Comparison of ENCODE assay signal across 6 cellular contexts in the genomic region with DNA sequence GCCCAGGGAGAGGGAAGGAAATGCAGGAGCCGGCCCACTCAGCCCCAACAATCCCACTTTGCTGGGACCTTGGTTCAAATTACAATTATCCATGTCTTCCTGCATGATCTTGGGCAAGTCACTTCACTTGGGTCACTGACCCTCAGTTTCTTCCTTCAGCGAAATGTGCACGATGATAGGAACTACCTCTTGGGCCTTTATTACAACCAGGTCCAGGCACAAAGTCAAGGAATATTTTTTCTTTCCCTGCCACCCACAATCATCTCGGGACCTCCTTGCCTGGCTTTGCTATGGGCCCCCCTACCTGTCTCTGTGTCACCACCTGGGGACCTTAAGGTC. TPM values are rescaled to one million over a fixed set of nuclear protein-coding genes. Genes with fewer than 3 reads are reported as not detected.
DNase-seq lines count a peak whose midpoint lies in the region; ATAC-seq and TF ChIP-seq lines count a peak whose summit lies in the region.

No MANE protein-coding gene starts in this region.

- no peaks in the 10 kb centered on the region for H3K9me3 ChIP-seq in neural cell (ENCODE audit: low read length)

- H3K36me3 Mint-ChIP-seq in GM23338 (ENCODE audit: low read depth) (peaks cover 31% of the 10 kb centered on the region), brain (peaks cover 16% of the 10 kb centered on the region)

- H3K79me2 ChIP-seq in GM23338 (replicated peaks; ENCODE audit: insufficient read depth) (peaks cover 10% of the 10 kb centered on the region), neural cell (replicated peaks; ENCODE audit: insufficient read depth, low read length) (no peaks in the 10 kb centered on the region)

- TF ChIP-seq CTCF in GM23338 (conservative IDR thresholded peaks at IDR 0.05; ENCODE audit: low read depth in 2 of 2) (no peak), brain (conservative IDR thresholded peaks at IDR 0.05) (no peak), neural cell (IDR thresholded peaks at IDR 0.05; ENCODE audit: poor library complexity, severe bottlenecking) (no peak)

- H4K20me1 ChIP-seq in GM23338 (replicated peaks; ENCODE audit: insufficient read depth): peaks cover 9% of the 10 kb centered on the region
- H4K20me1 ChIP-seq in neural cell (ENCODE audit: insufficient read depth): no peaks in the 10 kb centered on the region

- peak overlapping the region; percentile 50 for H3K9ac ChIP-seq in neural cell (ENCODE audit: low read length)

- H3K4me2 ChIP-seq in GM23338 (peak overlapping the region; percentile 81), neural cell (ENCODE audit: low read length) (no peak overlapping the region)

- H3F3A ChIP-seq in GM23338 (replicated peaks; ENCODE audit: low read depth): peaks cover 8% of the 10 kb centered on the region; the same call in 1 of the 2 replicates
- H3F3A ChIP-seq in neural cell (ENCODE audit: insufficient read depth, low read length, poor library complexity, severe bottlenecking): no peaks in the 10 kb centered on the region

- H3K27me3 ChIP-seq in GM23338 (ENCODE audit: insufficient read depth) (no peaks in the 10 kb centered on the region), neural cell (ENCODE audit: insufficient read depth, low read depth, low read length) (no peaks in the 10 kb centered on the region)

- H3K9me2 ChIP-seq in GM23338 (ENCODE audit: insufficient read depth) (no peaks in the 10 kb centered on the region), neural cell (ENCODE audit: insufficient read depth, low read length) (no peaks in the 10 kb centered on the region)

- peak overlapping the region; percentile 91 for H3K4me3 ChIP-seq in GM23338
- H3K4me3 ChIP-seq in neural cell (ENCODE audit: low read length): peak overlapping the region; percentile 64

- TF ChIP-seq EP300 in neural cell (conservative IDR thresholded peaks at IDR 0.05; ENCODE audit: poor library complexity, severe bottlenecking): no peak

- peaks cover 7% of the 10 kb centered on the region; the same call in 1 of the 2 replicates for H3K4me1 ChIP-seq in GM23338 (ENCODE audit: insufficient read depth)

- H3K27ac Mint-ChIP-seq in GM23338 (no peak overlapping the region), brain (peak overlapping the region; percentile 79 to 94 (median 85))

- no peak for DNase-seq in GM23338 (ENCODE audit: low spot score)
- DNase-seq in islet precursor cell: no peak
- DNase-seq in occipital lobe (lab: John Stamatoyannopoulos, UW): no peak

- H3K9me3 Mint-ChIP-seq in GM23338: no peaks in the 10 kb centered on the region; the same call in 2 of the 3 replicates
- peaks cover 0 to 1% (median 0%) of the 10 kb centered on the region in 5 experiments for H3K9me3 Mint-ChIP-seq in brain

- H3K4me3 Mint-ChIP-seq in GM23338: peak overlapping the region; percentile 87
- H3K4me3 Mint-ChIP-seq in brain: peak overlapping the region; percentile 82 to 90 (median 85)

- H3K27ac ChIP-seq in GM23338 (ENCODE audit: low read depth) (no peak overlapping the region), neural cell (ENCODE audit: low read length) (no peak overlapping the region)

- peaks cover 11% of the 10 kb centered on the region; the same call in 2 of the 3 replicates for H3K4me1 Mint-ChIP-seq in GM23338
- peaks cover 29% of the 10 kb centered on the region for H3K4me1 Mint-ChIP-seq in brain

- H2AFZ ChIP-seq in GM23338 (peak overlapping the region; percentile 97), neural cell (ENCODE audit: low read depth, low read length) (no peak overlapping the region)

- H3K27me3 Mint-ChIP-seq in GM23338 (ENCODE audit: insufficient read depth, low read depth, poor library complexity) (peaks cover 13% of the 10 kb centered on the region), brain (peaks cover 3% of the 10 kb centered on the region)

- no peak for ATAC-seq in GM23338
- no peak for ATAC-seq in GM21717 (IDR thresholded peaks at IDR 0.05; ENCODE audit: unreplicated experiment)

- H3K36me3 ChIP-seq in GM23338 (ENCODE audit: insufficient read depth) (0 out of 2 replicates have a peak, but pooled peaks cover 5% of the 10 kb centered on the region), neural cell (ENCODE audit: insufficient read depth, low read length) (no peaks in the 10 kb centered on the region)

- no peak for TF ChIP-seq RAD21 in neural cell (conservative IDR thresholded peaks at IDR 0.05)

TF ChIP-seq in GM23338, 12 proteins besides CTCF, POLR2A, EP300 and RAD21 (continues in another document):
- TF ChIP-seq STAT1 (IDR thresholded peaks at IDR 0.05; ENCODE audit: unreplicated experiment) (no peak), EZH2 (IDR thresholded peaks at IDR 0.05; ENCODE audit: low read depth, unreplicated experiment) (no peak)

TF ChIP-seq in neural cell, 6 proteins besides CTCF, POLR2A, EP300 and RAD21:
- no peak for TF ChIP-seq TAF1 (IDR thresholded peaks at IDR 0.05; ENCODE audit: low read depth)
- TF ChIP-seq SMC3 (conservative IDR thresholded peaks at IDR 0.05; ENCODE audit: poor library complexity): no peak
- no peak for TF ChIP-seq EZH2 (IDR thresholded peaks at IDR 0.05; ENCODE audit: borderline replicate concordance, insufficient read depth, low read length, poor library complexity, severe bottlenecking)
- TF ChIP-seq MXI1 (conservative IDR thresholded peaks at IDR 0.05; ENCODE audit: poor library complexity, severe bottlenecking): no peak
- TF ChIP-seq, protein P1, sequence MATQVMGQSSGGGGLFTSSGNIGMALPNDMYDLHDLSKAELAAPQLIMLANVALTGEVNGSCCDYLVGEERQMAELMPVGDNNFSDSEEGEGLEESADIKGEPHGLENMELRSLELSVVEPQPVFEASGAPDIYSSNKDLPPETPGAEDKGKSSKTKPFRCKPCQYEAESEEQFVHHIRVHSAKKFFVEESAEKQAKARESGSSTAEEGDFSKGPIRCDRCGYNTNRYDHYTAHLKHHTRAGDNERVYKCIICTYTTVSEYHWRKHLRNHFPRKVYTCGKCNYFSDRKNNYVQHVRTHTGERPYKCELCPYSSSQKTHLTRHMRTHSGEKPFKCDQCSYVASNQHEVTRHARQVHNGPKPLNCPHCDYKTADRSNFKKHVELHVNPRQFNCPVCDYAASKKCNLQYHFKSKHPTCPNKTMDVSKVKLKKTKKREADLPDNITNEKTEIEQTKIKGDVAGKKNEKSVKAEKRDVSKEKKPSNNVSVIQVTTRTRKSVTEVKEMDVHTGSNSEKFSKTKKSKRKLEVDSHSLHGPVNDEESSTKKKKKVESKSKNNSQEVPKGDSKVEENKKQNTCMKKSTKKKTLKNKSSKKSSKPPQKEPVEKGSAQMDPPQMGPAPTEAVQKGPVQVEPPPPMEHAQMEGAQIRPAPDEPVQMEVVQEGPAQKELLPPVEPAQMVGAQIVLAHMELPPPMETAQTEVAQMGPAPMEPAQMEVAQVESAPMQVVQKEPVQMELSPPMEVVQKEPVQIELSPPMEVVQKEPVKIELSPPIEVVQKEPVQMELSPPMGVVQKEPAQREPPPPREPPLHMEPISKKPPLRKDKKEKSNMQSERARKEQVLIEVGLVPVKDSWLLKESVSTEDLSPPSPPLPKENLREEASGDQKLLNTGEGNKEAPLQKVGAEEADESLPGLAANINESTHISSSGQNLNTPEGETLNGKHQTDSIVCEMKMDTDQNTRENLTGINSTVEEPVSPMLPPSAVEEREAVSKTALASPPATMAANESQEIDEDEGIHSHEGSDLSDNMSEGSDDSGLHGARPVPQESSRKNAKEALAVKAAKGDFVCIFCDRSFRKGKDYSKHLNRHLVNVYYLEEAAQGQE (IDR thresholded peaks at IDR 0.05; ENCODE audit: borderline replicate concordance): no peak
- TF ChIP-seq POLR2AphosphoS5 (IDR thresholded peaks at IDR 0.05): no peak

RNA-seq across cellular contexts. Expression of a gene that starts 0.4 kb away (rescaled TPM):
- total RNA-seq in GM23338 (2014; rRNA removed; shearing (Covaris generic)): 141 and 160 TPM in 2 replicates
- 107 and 108 TPM in 2 replicates for polyA plus RNA-seq in GM23338 (2016; fragmentation: Nextera tagmentation; extraction: Ambion mirVana)
- 65.5 TPM for polyA plus RNA-seq in brain (ENCODE audit: insufficient read depth, low read depth, low replicate concordance)
- 5.3 and 7.0 TPM in 2 replicates for polyA plus RNA-seq in neural cell
- 4.2 and 6.1 TPM in 2 replicates for polyA minus RNA-seq in neural cell
- 19.0 TPM for total RNA-seq in occipital lobe

RNA-seq across cellular contexts. Expression of a gene that starts 21.2 kb away (rescaled TPM):
- 31.4 and 39.9 TPM in 2 replicates for total RNA-seq in GM23338 (2014; rRNA removed; shearing (Covaris generic))
- polyA plus RNA-seq in GM23338 (2016; fragmentation: Nextera tagmentation; extraction: Ambion mirVana) (52.8 and 63.9 TPM in 2 replicates), brain (ENCODE audit: insufficient read depth, low read depth, low replicate concordance) (89.7 TPM), neural cell (25.7 and 49.7 TPM in 2 replicates)
- 24.1 and 25.1 TPM in 2 replicates for polyA minus RNA-seq in neural cell
- total RNA-seq in occipital lobe: 15.8 TPM

RNA-seq across cellular contexts. Expression of a gene that starts 21.3 kb away (rescaled TPM):
- 7.6 and 10.9 TPM in 2 replicates for total RNA-seq in GM23338 (2014; rRNA removed; shearing (Covaris generic))
- polyA plus RNA-seq in GM23338 (2016; fragmentation: Nextera tagmentation; extraction: Ambion mirVana) (4.5 and 4.6 TPM in 2 replicates), brain (ENCODE audit: insufficient read depth, low read depth, low replicate concordance) (1.9 TPM), neural cell (5.0 and 6.3 TPM in 2 replicates)
- 6.3 and 10.7 TPM in 2 replicates for polyA minus RNA-seq in neural cell
- total RNA-seq in occipital lobe: 2.8 TPM

RNA-seq across cellular contexts. Expression of a gene that starts 22.2 kb away (rescaled TPM):
- 26.1 and 27.0 TPM in 2 replicates for total RNA-seq in GM23338 (2014; rRNA removed; shearing (Covaris generic))
- polyA plus RNA-seq in GM23338 (2016; fragmentation: Nextera tagmentation; extraction: Ambion mirVana) (28.3 and 37.0 TPM in 2 replicates), brain (ENCODE audit: insufficient read depth, low read depth, low replicate concordance) (90.9 TPM), neural cell (21.5 and 28.3 TPM in 2 replicates)
- 18.7 and 22.7 TPM in 2 replicates for polyA minus RNA-seq in neural cell
- total RNA-seq in occipital lobe: 14.5 TPM

RNA-seq across cellular contexts. Expression of a gene that starts 24.9 kb away (rescaled TPM):
- 1.0 and 7.5 TPM in 2 replicates for total RNA-seq in GM23338 (2014; rRNA removed; shearing (Covaris generic))
- polyA plus RNA-seq in GM23338 (2016; fragmentation: Nextera tagmentation; extraction: Ambion mirVana) (0.50 TPM in 1 of 2 replicates, not detected in the other), brain (ENCODE audit: insufficient read depth, low read depth, low replicate concordance) (0.83 TPM), neural cell (1.2 and 5.1 TPM in 2 replicates)
- 1.4 and 2.9 TPM in 2 replicates for polyA minus RNA-seq in neural cell
- 1.7 TPM for total RNA-seq in occipital lobe
